Comparison of ENCODE assay signal across 24 cellular contexts in the genomic region with DNA sequence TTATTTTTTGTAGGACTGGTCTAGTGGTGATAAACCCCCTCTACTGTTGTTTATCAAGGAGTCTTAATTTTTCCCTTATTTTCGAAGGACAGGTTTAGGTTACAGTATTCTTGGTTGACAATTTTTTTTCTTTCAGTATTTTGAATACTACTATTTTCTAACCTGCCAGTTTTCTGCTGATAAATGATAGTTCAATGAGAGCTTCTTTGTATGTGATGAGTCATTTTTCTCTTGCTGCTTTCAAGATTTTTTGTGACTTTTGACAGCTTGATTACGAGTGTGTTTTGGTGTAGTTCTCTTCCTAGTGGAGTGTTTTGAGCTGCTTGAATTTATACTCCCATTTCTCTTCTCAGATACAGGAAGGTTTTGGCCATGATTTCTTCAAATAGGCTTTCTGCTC.
"Had no signal": no experiment of that assay in that cellular context is flagged by ENCODE, and none has a peak within 500 bp of the region (broad histone marks: within the 10 kb centered on the region; RNA-seq: fewer than 3 reads in every experiment).

No MANE protein-coding gene starts in this region.

- ATAC-seq: effector memory CD8-positive, alpha-beta T cell; gastroesophageal sphincter; left cardiac atrium; lower lobe of right lung; natural killer cell treated with Interleukin-12 subunit alpha and Interleukin-12 subunit beta and Interleukin-15 and Interleukin-18, amount 100 ng/mL, for 72 hours; stimulated activated effector memory CD8-positive, alpha-beta T cell treated with anti-CD3 and anti-CD28 coated beads, Interleukin-12 subunit alpha, Interleukin-12 subunit beta, amount 100 ng/mL, for 72 hours; stimulated activated naive CD8-positive, alpha-beta T cell treated with anti-CD3 and anti-CD28 coated beads, Interleukin-15, Interleukin-2, amounts not matched to agents 100 U/mL and 50 U/mL, for 24 hours had no signal

- H3K27me3 ChIP-seq: esophagus squamous epithelium, gastroesophageal sphincter, neural progenitor cell, ovary, right atrium auricular region, suprapubic skin, thyroid gland had no signal

- FAIRE-seq: urothelium cell line had no signal

- H3K36me3 ChIP-seq: ovary had no signal

- H3K9ac ChIP-seq: neural progenitor cell had no signal

- H3K4me2 ChIP-seq: neural progenitor cell, smooth muscle cell had no signal

- DNase-seq: effector memory CD8-positive, alpha-beta T cell; esophagus squamous epithelium; foreskin fibroblast; glutamatergic neuron; immature natural killer cell; kidney; left cardiac atrium; left ventricle myocardium inferior; lower lobe of right lung; nucleus accumbens; ovary; stimulated activated CD4-positive, alpha-beta T cell treated with anti-CD3 and anti-CD28 coated beads, Interleukin-4, amount 100 ng/mL, for 1 hour; stimulated activated CD8-positive, alpha-beta memory T cell treated with anti-CD3 and anti-CD28 coated beads, Interleukin-4, amount 100 ng/mL, for 48 hours; stimulated activated naive CD8-positive, alpha-beta T cell treated with anti-CD3 and anti-CD28 coated beads, Interleukin-15, Interleukin-2, amounts not matched to agents 100 U/mL and 50 U/mL, for 24 hours; thyroid gland had no signal

- H2AFZ ChIP-seq: neural progenitor cell had no signal

- H3K4me3 ChIP-seq: esophagus squamous epithelium, gastroesophageal sphincter, left ventricle myocardium inferior, lower lobe of right lung, neural progenitor cell, ovary, right atrium auricular region, smooth muscle cell, suprapubic skin, thyroid gland had no signal

- H3K9me3 ChIP-seq: thyroid gland had no signal

- H3K27ac ChIP-seq: epithelial cell of prostate, esophagus squamous epithelium, gastroesophageal sphincter, left ventricle myocardium inferior, lower lobe of right lung, neural progenitor cell, ovary, right atrium auricular region, suprapubic skin, thyroid gland had no signal

- H3K4me1 ChIP-seq: left ventricle myocardium inferior, lower lobe of right lung, neural progenitor cell, right atrium auricular region, suprapubic skin, thyroid gland had no signal
